8 cellular contexts compared by ENCODE assay signal in genomic region chr11:32892355-32893090, GRCh38. TPM values are rescaled to one million over a fixed set of nuclear protein-coding genes. Genes with fewer than 3 reads are reported as not detected.
DNase-seq lines count a peak whose midpoint lies in the region; ATAC-seq and TF ChIP-seq lines count a peak whose summit lies in the region.

Gene QSER1 (plus strand): TSS chr11:32892811. CDS start chr11:32893126, 315 bp downstream.

- peak; percentile 73 for DNase-seq in EL
- peak; percentile 60 for DNase-seq in SKM-1 (lab: John Stamatoyannopoulos, UW; ENCODE audit: unreplicated experiment)
- peak; percentile 80 for DNase-seq in glutamatergic neuron
- no peak for DNase-seq in osteocyte (ENCODE audit: extremely low spot score, unreplicated experiment)
- DNase-seq in testis, result peak; percentile 75

- H3K27ac ChIP-seq in KMS-11 (peak within 1 kb of the TSS; percentile 92), testis (peak within 1 kb of the TSS; percentile 91 to 96)

- H4K20me1 ChIP-seq in KMS-11 (ENCODE audit: insufficient read depth), result peaks cover 9% of the 10 kb centered on the region; the same call in 1 of the 2 replicates

- no peaks in the 10 kb centered on the region for H3K27me3 Mint-ChIP-seq in activated naive CD4-positive, alpha-beta T cell treated with anti-CD3 and anti-CD28 coated beads, Interleukin-2, amount 50 U/mL, for 24 hours
- H3K27me3 Mint-ChIP-seq in glutamatergic neuron (ENCODE audit: unreplicated experiment) (peaks cover 20% of the 10 kb centered on the region), osteocyte (ENCODE audit: unreplicated experiment) (no peaks in the 10 kb centered on the region)

- no peak for TF ChIP-seq POLR2A in testis (IDR thresholded peaks at IDR 0.05)

- peak within 1 kb of the TSS; percentile 99 for H3K27ac Mint-ChIP-seq in activated naive CD4-positive, alpha-beta T cell treated with anti-CD3 and anti-CD28 coated beads, Interleukin-2, amount 50 U/mL, for 24 hours
- H3K27ac Mint-ChIP-seq in glutamatergic neuron (ENCODE audit: unreplicated experiment) (peak within 1 kb of the TSS; percentile 100), osteocyte (ENCODE audit: unreplicated experiment) (peak within 1 kb of the TSS; percentile 94)

- intact Hi-C loops in testis (cut with DNase I; ENCODE audit: low total_unique reads), result no loop called here

- H3K9me3 Mint-ChIP-seq in activated naive CD4-positive, alpha-beta T cell treated with anti-CD3 and anti-CD28 coated beads, Interleukin-2, amount 50 U/mL, for 24 hours, result no peaks in the 10 kb centered on the region
- H3K9me3 Mint-ChIP-seq in glutamatergic neuron (ENCODE audit: unreplicated experiment) (peaks cover 25% of the 10 kb centered on the region), osteocyte (ENCODE audit: unreplicated experiment) (no peaks in the 10 kb centered on the region)

- H3K4me3 Mint-ChIP-seq in activated naive CD4-positive, alpha-beta T cell treated with anti-CD3 and anti-CD28 coated beads, Interleukin-2, amount 50 U/mL, for 24 hours, result peak within 1 kb of the TSS; percentile 93
- H3K4me3 Mint-ChIP-seq in glutamatergic neuron (ENCODE audit: unreplicated experiment) (peak within 1 kb of the TSS; percentile 95), osteocyte (ENCODE audit: unreplicated experiment) (peak within 1 kb of the TSS; percentile 97)

- 0 to 1% methylated on average over 6 to 62 of the region's 91 CpGs for WGBS in testis, 2 donors

- peak within 1 kb of the TSS; percentile 86 for H2AFZ ChIP-seq in KMS-11 (ENCODE audit: low read depth)

- TF ChIP-seq CTCF in KMS-11 (conservative IDR thresholded peaks at IDR 0.05; ENCODE audit: low read depth, low read length), result no peak
- no peak for TF ChIP-seq CTCF in glutamatergic neuron (IDR thresholded peaks at IDR 0.05; ENCODE audit: partially characterized antibody, unreplicated experiment)
- TF ChIP-seq CTCF in osteocyte (IDR thresholded peaks at IDR 0.05), result no peak
- TF ChIP-seq CTCF in testis (IDR thresholded peaks at IDR 0.05), result no peak

- H3K9me3 ChIP-seq in testis, result no peaks in the 10 kb centered on the region

- H3K4me2 ChIP-seq in KMS-11, result peak within 1 kb of the TSS; percentile 79

- H3K4me1 Mint-ChIP-seq in activated naive CD4-positive, alpha-beta T cell treated with anti-CD3 and anti-CD28 coated beads, Interleukin-2, amount 50 U/mL, for 24 hours, result peaks cover 46% of the 10 kb centered on the region
- peaks cover 15% of the 10 kb centered on the region for H3K4me1 Mint-ChIP-seq in glutamatergic neuron (ENCODE audit: low read depth, unreplicated experiment)
- H3K4me1 Mint-ChIP-seq in osteocyte (ENCODE audit: unreplicated experiment), result peaks cover 36% of the 10 kb centered on the region

- peak; percentile 61 for ATAC-seq in GM21717 (IDR thresholded peaks at IDR 0.05; ENCODE audit: unreplicated experiment)

- no peaks in the 10 kb centered on the region for H3K27me3 ChIP-seq in KMS-11 (ENCODE audit: insufficient read depth, low read depth)
- H3K27me3 ChIP-seq in testis, result no peaks in the 10 kb centered on the region

- H3K9ac ChIP-seq in KMS-11, result peak within 1 kb of the TSS; percentile 99

- H3K4me3 ChIP-seq in KMS-11 (IDR thresholded peaks at IDR 0.05; ENCODE audit: insufficient read depth, low read depth, low read length) (no peak within 1 kb of the TSS), testis (peak within 1 kb of the TSS; percentile 84 to 86)

- peaks cover 42% of the 10 kb centered on the region for H3K79me2 ChIP-seq in KMS-11 (ENCODE audit: insufficient read depth, low read depth)

- H3K4me1 ChIP-seq in KMS-11 (ENCODE audit: low read depth, poor library complexity, severe bottlenecking), result peaks cover 26% of the 10 kb centered on the region
- no peaks in the 10 kb centered on the region for H3K4me1 ChIP-seq in testis

- H3K36me3 Mint-ChIP-seq in activated naive CD4-positive, alpha-beta T cell treated with anti-CD3 and anti-CD28 coated beads, Interleukin-2, amount 50 U/mL, for 24 hours, result no peaks in the 10 kb centered on the region
- H3K36me3 Mint-ChIP-seq in glutamatergic neuron (ENCODE audit: unreplicated experiment), result no peaks in the 10 kb centered on the region
- H3K36me3 Mint-ChIP-seq in osteocyte (ENCODE audit: unreplicated experiment), result no peaks in the 10 kb centered on the region

- H3K36me3 ChIP-seq in KMS-11 (ENCODE audit: insufficient read depth) (no peaks in the 10 kb centered on the region), testis (ENCODE audit: low read depth, missing control alignments) (no peaks in the 10 kb centered on the region)

RNA-seq across cellular contexts. Expression of gene QSER1, which starts in this region (rescaled TPM):
- total RNA-seq in glutamatergic neuron (ENCODE audit: unreplicated experiment) (75.3 TPM), osteocyte (29.2 and 32.4 TPM in 2 replicates), testis (10 to 100 TPM; 35.4 to 42.7 TPM)
- polyA plus RNA-seq in testis (ENCODE audit: insufficient read depth, low read depth, low replicate concordance), result 18.1 TPM
